Comparison of ENCODE assay signal across 24 cellular contexts in genomic region chr10:89076120-89076519, GRCh38.
"Had no signal": no experiment of that assay in that cellular context is flagged by ENCODE, and none has a peak within 500 bp of the region (broad histone marks: within the 10 kb centered on the region; RNA-seq: fewer than 3 reads in every experiment).

No MANE protein-coding gene starts in this region.

- H3K27ac ChIP-seq: breast epithelium, esophagus muscularis mucosa, foreskin keratinocyte, heart left ventricle, ovary, prostate gland, skin epidermis, suprapubic skin, tibial artery, upper lobe of right lung had no signal

- H3K4me3 Mint-ChIP-seq: dendritic cell treated with granulocyte-macrophage colony-stimulating factor and Interleukin-4, amounts not matched to agents 40 ng/mL and 50 ng/mL, for 4 days; immature natural killer cell; naive thymus-derived CD4-positive, alpha-beta T cell; T-helper 2 cell treated with Interferon-gamma antibody and Interleukin-4, amounts not matched to agents 5 μg/mL and 100 μg/mL, for 36 hours had no signal

- H3K27me3 ChIP-seq: breast epithelium, esophagus muscularis mucosa, heart left ventricle, ovary, suprapubic skin, tibial artery, upper lobe of right lung had no signal

- H3K9me3 Mint-ChIP-seq: dendritic cell treated with granulocyte-macrophage colony-stimulating factor and Interleukin-4, amounts not matched to agents 40 ng/mL and 50 ng/mL, for 4 days; immature natural killer cell; naive thymus-derived CD4-positive, alpha-beta T cell; T-helper 2 cell treated with Interferon-gamma antibody and Interleukin-4, amounts not matched to agents 5 μg/mL and 100 μg/mL, for 36 hours had no signal

- DNase-seq: activated CD4-positive, CD25-positive, alpha-beta regulatory T cell treated with anti-CD3 and anti-CD28 coated beads, Interleukin-2, amount 50 U/mL, for 72 hours; activated effector memory CD4-positive, alpha-beta T cell treated with Interleukin-2 at 50 U/mL for 16 hours; activated naive CD4-positive, alpha-beta T cell treated with Interleukin-2 at 50 U/mL for 16 hours; central memory CD4-positive, alpha-beta T cell; foreskin keratinocyte; heart left ventricle; hypothalamus; immature natural killer cell; midbrain; naive thymus-derived CD4-positive, alpha-beta T cell; ovary; retina; stimulated activated CD4-positive, alpha-beta T cell treated with anti-CD3 and anti-CD28 coated beads, Interleukin-12 subunit alpha, Interleukin-12 subunit beta, amount 100 ng/mL, for 4 hours; stimulated activated CD4-positive, alpha-beta T cell treated with anti-CD3 and anti-CD28 coated beads, Interleukin-4, amount 100 ng/mL, for 1 hour; tibial artery; upper lobe of right lung had no signal

- H3K27ac Mint-ChIP-seq: dendritic cell treated with granulocyte-macrophage colony-stimulating factor and Interleukin-4, amounts not matched to agents 40 ng/mL and 50 ng/mL, for 4 days; immature natural killer cell; naive thymus-derived CD4-positive, alpha-beta T cell; T-helper 2 cell treated with Interferon-gamma antibody and Interleukin-4, amounts not matched to agents 5 μg/mL and 100 μg/mL, for 36 hours had no signal

- H3K4me3 ChIP-seq: breast epithelium, esophagus muscularis mucosa, heart left ventricle, ovary, prostate gland, skin epidermis, suprapubic skin, tibial artery, upper lobe of right lung had no signal

- H3K9me3 ChIP-seq: breast epithelium, esophagus muscularis mucosa, heart left ventricle, ovary, prostate gland, suprapubic skin, tibial artery, upper lobe of right lung had no signal

- H3K4me1 Mint-ChIP-seq: immature natural killer cell had no signal

- ATAC-seq: foreskin keratinocyte; heart left ventricle; naive thymus-derived CD4-positive, alpha-beta T cell; sciatic nerve; upper lobe of right lung had no signal

- H3K36me3 Mint-ChIP-seq: immature natural killer cell had no signal

- H3K4me1 ChIP-seq: breast epithelium, foreskin keratinocyte, prostate gland, upper lobe of right lung had no signal

- H3K36me3 ChIP-seq: breast epithelium, esophagus muscularis mucosa, heart left ventricle, ovary, prostate gland, suprapubic skin, tibial artery, upper lobe of right lung had no signal
